ENCODE assay signal across 1 cellular context in the genomic region with DNA sequence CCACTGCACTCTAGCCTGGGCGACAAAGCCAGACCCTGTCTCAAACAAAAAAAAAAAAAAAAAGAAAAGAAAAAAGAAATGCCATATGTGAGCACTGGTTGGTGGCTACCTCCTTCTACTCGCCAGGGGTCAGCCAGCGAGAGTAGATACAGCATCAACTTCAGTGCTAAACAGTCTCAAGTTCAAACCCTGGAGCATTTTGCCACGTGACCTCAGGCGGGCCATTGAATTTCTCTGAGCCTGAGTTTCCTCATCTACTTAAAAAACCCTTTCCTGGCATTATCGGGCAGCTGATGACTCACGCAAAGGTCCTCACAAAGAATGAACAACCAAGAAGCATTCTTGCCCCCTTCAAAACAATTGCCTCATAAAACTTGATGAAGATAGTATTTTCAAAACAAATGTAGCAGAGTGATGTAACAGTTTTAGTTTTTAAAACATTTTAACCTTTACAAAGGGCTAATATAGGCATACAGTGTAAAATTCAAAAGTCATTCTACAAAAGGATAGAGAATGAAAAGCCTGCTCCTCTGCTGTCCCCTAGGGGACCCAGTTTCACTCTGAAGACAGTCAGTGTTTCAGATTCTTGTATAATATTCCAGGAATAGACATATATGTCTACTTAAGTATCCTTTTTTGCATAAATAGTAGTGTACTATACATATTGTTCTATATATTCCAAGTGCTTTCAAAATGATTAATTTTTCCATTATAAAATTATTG.
TF ChIP-seq lines count a peak whose summit lies in the region.

No MANE protein-coding gene starts in this region.

TF ChIP-seq in IMR-90, 13 proteins besides CTCF, POLR2A, EP300 and RAD21:
- TF ChIP-seq NFE2L2 (IDR thresholded peaks at IDR 0.05; ENCODE audit: low read depth, low read length) (no peak), MAFK (IDR thresholded peaks at IDR 0.05; ENCODE audit: low read depth, low read length) (0 out of 2 replicates have a peak, but pooled peaks have one; percentile 19), SMC3 (IDR thresholded peaks at IDR 0.05; ENCODE audit: low read depth, low read length) (no peak), MXI1 (IDR thresholded peaks at IDR 0.05; ENCODE audit: borderline replicate concordance, low read depth, low read length) (no peak), BHLHE40 (IDR thresholded peaks at IDR 0.05; ENCODE audit: low read depth, low read length) (peak; percentile 43; the same call in 1 of the 2 replicates), RFX5 (IDR thresholded peaks at IDR 0.05; ENCODE audit: low read depth, low read length) (no peak), MAZ (IDR thresholded peaks at IDR 0.05; ENCODE audit: borderline replicate concordance, low read depth, low read length) (no peak), CEBPB (IDR thresholded peaks at IDR 0.05; ENCODE audit: low read depth, low read length) (peak; percentile 67), CHD1 (IDR thresholded peaks at IDR 0.05; ENCODE audit: low read depth, low read length) (no peak), RCOR1 (IDR thresholded peaks at IDR 0.05; ENCODE audit: insufficient replicate concordance, low read length) (no peak), FOS (IDR thresholded peaks at IDR 0.05; ENCODE audit: low read depth, low read length) (peak; percentile 67)
- TF ChIP-seq, protein P1, sequence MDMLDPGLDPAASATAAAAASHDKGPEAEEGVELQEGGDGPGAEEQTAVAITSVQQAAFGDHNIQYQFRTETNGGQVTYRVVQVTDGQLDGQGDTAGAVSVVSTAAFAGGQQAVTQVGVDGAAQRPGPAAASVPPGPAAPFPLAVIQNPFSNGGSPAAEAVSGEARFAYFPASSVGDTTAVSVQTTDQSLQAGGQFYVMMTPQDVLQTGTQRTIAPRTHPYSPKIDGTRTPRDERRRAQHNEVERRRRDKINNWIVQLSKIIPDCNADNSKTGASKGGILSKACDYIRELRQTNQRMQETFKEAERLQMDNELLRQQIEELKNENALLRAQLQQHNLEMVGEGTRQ (IDR thresholded peaks at IDR 0.05; ENCODE audit: low read depth, low read length): peak; percentile 77
- TF ChIP-seq, protein P2, sequence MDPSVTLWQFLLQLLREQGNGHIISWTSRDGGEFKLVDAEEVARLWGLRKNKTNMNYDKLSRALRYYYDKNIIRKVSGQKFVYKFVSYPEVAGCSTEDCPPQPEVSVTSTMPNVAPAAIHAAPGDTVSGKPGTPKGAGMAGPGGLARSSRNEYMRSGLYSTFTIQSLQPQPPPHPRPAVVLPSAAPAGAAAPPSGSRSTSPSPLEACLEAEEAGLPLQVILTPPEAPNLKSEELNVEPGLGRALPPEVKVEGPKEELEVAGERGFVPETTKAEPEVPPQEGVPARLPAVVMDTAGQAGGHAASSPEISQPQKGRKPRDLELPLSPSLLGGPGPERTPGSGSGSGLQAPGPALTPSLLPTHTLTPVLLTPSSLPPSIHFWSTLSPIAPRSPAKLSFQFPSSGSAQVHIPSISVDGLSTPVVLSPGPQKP (IDR thresholded peaks at IDR 0.05; ENCODE audit: borderline replicate concordance, low read depth, low read length): no peak
